ENCODE assay signal across 13 cellular contexts in the genomic region with DNA sequence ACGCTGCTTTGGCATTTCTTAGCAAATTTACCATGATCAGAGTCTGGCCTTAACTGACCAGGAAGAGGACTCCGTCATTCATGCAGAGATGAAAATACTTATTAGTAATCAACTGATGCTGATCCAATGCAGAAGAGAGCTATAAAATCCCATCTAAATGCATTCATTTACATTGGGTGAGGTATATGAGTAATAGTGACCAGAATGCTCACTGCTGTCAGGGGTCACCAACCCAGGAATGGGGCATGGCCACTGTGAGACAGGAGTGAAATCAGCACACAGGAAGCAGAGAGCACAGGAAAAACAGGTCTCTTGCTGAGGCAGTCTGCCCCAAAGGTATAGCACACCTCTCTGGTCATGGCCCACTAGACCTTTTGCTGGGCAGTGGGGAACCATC.
"Had no signal": no experiment of that assay in that cellular context is flagged by ENCODE, and none has a peak within 500 bp of the region (broad histone marks: within the 10 kb centered on the region; RNA-seq: fewer than 3 reads in every experiment).

No MANE protein-coding gene starts in this region.

- H3K4me3 Mint-ChIP-seq: activated naive CD4-positive, alpha-beta T cell treated with anti-CD3 and anti-CD28 coated beads, Interleukin-2, amount 10 ng/mL, durations not matched to agents 7 days and 5 days; memory B cell; natural killer cell treated with Interleukin-12 subunit alpha and Interleukin-12 subunit beta and Interleukin-15 and Interleukin-18, amount 100 ng/mL, for 72 hours had no signal

- H3K9me3 Mint-ChIP-seq: activated naive CD4-positive, alpha-beta T cell treated with anti-CD3 and anti-CD28 coated beads, Interleukin-2, amount 10 ng/mL, durations not matched to agents 7 days and 5 days had no signal

- H3K27me3 Mint-ChIP-seq: progenitor cell of endocrine pancreas had no signal

- H3K27me3 ChIP-seq: left lung had no signal

- H3K4me3 ChIP-seq: coronary artery, left lung had no signal

- H3K36me3 Mint-ChIP-seq: activated naive CD4-positive, alpha-beta T cell treated with anti-CD3 and anti-CD28 coated beads, Interleukin-2, amount 10 ng/mL, durations not matched to agents 7 days and 5 days had no signal

- H3K4me1 Mint-ChIP-seq: activated naive CD4-positive, alpha-beta T cell treated with anti-CD3 and anti-CD28 coated beads, Interleukin-2, amount 10 ng/mL, durations not matched to agents 7 days and 5 days; memory B cell had no signal

- H3K36me3 ChIP-seq: left lung had no signal

- DNase-seq: activated CD4-positive, alpha-beta T cell treated with anti-CD3 and anti-CD28 coated beads for 4 hours; activated CD8-positive, alpha-beta memory T cell treated with anti-CD3 and anti-CD28 coated beads for 24 hours; activated naive CD4-positive, alpha-beta T cell treated with anti-CD3 and anti-CD28 coated beads, Interleukin-2, amount 10 ng/mL, durations not matched to agents 7 days and 5 days; caudate nucleus; effector CD8-positive, alpha-beta T cell; left lung; nucleus accumbens; stimulated activated naive CD4-positive, alpha-beta T cell treated with Interleukin-2 at 50 U/mL for 16 hours had no signal

- H3K27ac Mint-ChIP-seq: activated naive CD4-positive, alpha-beta T cell treated with anti-CD3 and anti-CD28 coated beads, Interleukin-2, amount 10 ng/mL, durations not matched to agents 7 days and 5 days; activated T-helper 2 cell treated with anti-CD3 and anti-CD28 coated beads, Interferon-gamma antibody, Interleukin-2, Interleukin-4, amounts not matched to agents 10 μg/mL and 5 μg/mL and 100 μg/mL, durations not matched to agents 14 hours and 24 hours and 36 hours; memory B cell; progenitor cell of endocrine pancreas had no signal

- H3K27ac ChIP-seq: coronary artery, left lung had no signal
